In genomic region chr7:631966-632830, GRCh38 we compare ENCODE assay signal across 30 cellular contexts.
"Had no signal": no experiment of that assay in that cellular context is flagged by ENCODE, and none has a peak within 500 bp of the region (broad histone marks: within the 10 kb centered on the region; RNA-seq: fewer than 3 reads in every experiment).

No MANE protein-coding gene starts in this region.

- H2AFZ ChIP-seq: hepatocyte had no signal

- FAIRE-seq: astrocyte, endothelial cell of umbilical vein, small intestine had no signal

- H3K79me2 ChIP-seq: hepatocyte had no signal

- H3K9me3 ChIP-seq: gastroesophageal sphincter, lower lobe of right lung, sigmoid colon, thyroid gland, upper lobe of left lung had no signal

- DNase-seq: activated CD4-positive, alpha-beta T cell treated with anti-CD3 and anti-CD28 coated beads for 4 hours; activated CD4-positive, alpha-beta T cell treated with anti-CD3 and anti-CD28 coated beads, Interleukin-2, amount 50 U/mL, for 48 hours; activated CD8-positive, alpha-beta memory T cell treated with anti-CD3 and anti-CD28 coated beads for 24 hours; activated gamma-delta T cell; activated naive CD4-positive, alpha-beta T cell treated with anti-CD3 and anti-CD28 coated beads, Interleukin-2, amount 50 U/mL, for 16 hours; amniotic stem cell; brain microvascular endothelial cell; cortex of kidney; effector memory CD8-positive, alpha-beta T cell; islet precursor cell; lower lobe of right lung; mesendoderm; small intestine; stimulated activated CD4-positive, alpha-beta T cell treated with anti-CD3 and anti-CD28 coated beads, Interleukin-1b, Interleukin-23, amount 100 ng/mL, for 48 hours; stimulated activated CD4-positive, alpha-beta T cell treated with anti-CD3 and anti-CD28 coated beads, Interleukin-4, amount 100 ng/mL, for 4 hours; stimulated activated CD8-positive, alpha-beta memory T cell treated with anti-CD3 and anti-CD28 coated beads, Interleukin-4, amount 100 ng/mL, for 48 hours; stimulated activated naive CD8-positive, alpha-beta T cell treated with anti-CD3 and anti-CD28 coated beads, Interleukin-15, amount 100 ng/mL, for 72 hours; substantia nigra; SW 1271; T-helper 17 cell; T1000; thyroid gland; upper lobe of left lung had no signal

- H3K4me3 ChIP-seq: gastroesophageal sphincter, hepatocyte, lower lobe of right lung, sigmoid colon, thyroid gland, upper lobe of left lung had no signal

- ATAC-seq: effector memory CD8-positive, alpha-beta T cell; gastroesophageal sphincter; lower lobe of right lung; natural killer cell treated with Interleukin-12 subunit alpha and Interleukin-12 subunit beta and Interleukin-15 and Interleukin-18, amount 100 ng/mL, for 72 hours; stimulated activated memory B cell treated with anti-CD40 and anti-IgM and Interleukin-4, amounts not matched to agents 10 μg/mL and 1 μg/mL and 100 μg/mL, for 72 hours; stimulated activated naive CD8-positive, alpha-beta T cell treated with anti-CD3 and anti-CD28 coated beads, Interleukin-15, amount 100 ng/mL, for 72 hours; T-helper 17 cell had no signal

- H3K4me2 ChIP-seq: hepatocyte had no signal

- H3K27me3 ChIP-seq: brain microvascular endothelial cell, gastroesophageal sphincter, hepatocyte, sigmoid colon, thyroid gland, upper lobe of left lung had no signal

- H3K4me1 ChIP-seq: gastroesophageal sphincter, lower lobe of right lung, sigmoid colon, thyroid gland, upper lobe of left lung had no signal

- H3K36me3 ChIP-seq: brain microvascular endothelial cell, gastroesophageal sphincter, lower lobe of right lung, sigmoid colon, thyroid gland, upper lobe of left lung had no signal

- H3K27ac ChIP-seq: brain microvascular endothelial cell, gastroesophageal sphincter, hepatocyte, lower lobe of right lung, sigmoid colon, thyroid gland, upper lobe of left lung had no signal
